8 cellular contexts compared by ENCODE assay signal in the genomic region with DNA sequence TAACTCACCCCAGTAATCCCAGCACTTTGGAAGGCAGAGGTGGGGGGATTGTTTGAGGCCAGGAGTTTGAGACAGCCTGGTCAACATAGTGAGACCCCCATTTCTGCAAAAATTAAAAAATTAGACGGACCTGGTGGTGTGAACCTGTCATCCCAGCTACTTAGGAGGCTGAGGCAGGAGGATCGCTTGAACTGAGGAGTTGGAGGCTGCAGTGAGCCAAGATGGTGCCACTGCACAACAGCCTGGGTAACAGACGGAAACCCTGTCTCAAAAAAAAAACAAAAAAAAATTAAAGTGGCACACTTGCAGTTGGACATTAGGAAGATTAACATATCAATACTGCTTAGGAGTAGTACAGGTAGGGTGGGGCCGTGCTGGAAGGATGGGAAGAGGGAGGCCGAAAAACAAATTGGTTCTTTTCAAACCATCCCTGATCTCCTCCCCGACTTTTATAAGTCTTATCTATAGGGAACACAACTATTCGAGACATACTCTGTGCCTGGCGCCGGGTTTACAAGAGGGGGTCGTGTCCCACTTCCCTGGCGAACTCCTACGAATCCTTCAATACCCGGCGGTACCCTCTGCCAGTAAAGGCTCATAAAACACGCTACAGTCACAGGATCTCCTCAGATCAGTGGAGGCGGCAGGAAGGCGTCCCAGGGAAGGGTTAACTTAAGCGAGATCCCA. TPM values are rescaled to one million over a fixed set of nuclear protein-coding genes. Genes with fewer than 3 reads are reported as not detected.
DNase-seq lines count a peak whose midpoint lies in the region.

No MANE protein-coding gene starts in this region.

- peak overlapping the region; percentile 85 for H3K27ac ChIP-seq in temporal lobe (ENCODE audit: low read depth, low read length)

- H3K27ac Mint-ChIP-seq in T-helper 1 cell treated with Interleukin-12 subunit alpha and Interleukin-12 subunit beta and Interleukin-4 antibody, amounts not matched to agents 30 μg/mL and 1 μg/mL, for 36 hours, result peak overlapping the region; percentile 98
- H3K27ac Mint-ChIP-seq in activated naive CD8-positive, alpha-beta T cell, result peak overlapping the region; percentile 99
- peak overlapping the region; percentile 97 to 99 (median 98) for H3K27ac Mint-ChIP-seq in immature natural killer cell

- no peaks in the 10 kb centered on the region for H3K27me3 Mint-ChIP-seq in T-helper 1 cell treated with Interleukin-12 subunit alpha and Interleukin-12 subunit beta and Interleukin-4 antibody, amounts not matched to agents 30 μg/mL and 1 μg/mL, for 36 hours (ENCODE audit: low read depth)
- H3K27me3 Mint-ChIP-seq in activated naive CD8-positive, alpha-beta T cell, result no peaks in the 10 kb centered on the region
- H3K27me3 Mint-ChIP-seq in immature natural killer cell (ENCODE audit: low read depth in 3 of 3), result peaks cover 4 to 11% (median 6%) of the 10 kb centered on the region in 3 donors

- no peak for DNase-seq in T-helper 1 cell
- no peak for DNase-seq in immature natural killer cell
- DNase-seq in NCI-H2081 treated with DMSO at 0.1 percent for 48 hours (lab: John Stamatoyannopoulos, UW), result no peak
- DNase-seq in DMS79 (lab: John Stamatoyannopoulos, UW), result no peak
- no peak for DNase-seq in GDM1 (lab: John Stamatoyannopoulos, UW)

- H3K4me3 Mint-ChIP-seq in T-helper 1 cell treated with Interleukin-12 subunit alpha and Interleukin-12 subunit beta and Interleukin-4 antibody, amounts not matched to agents 30 μg/mL and 1 μg/mL, for 36 hours, result peak overlapping the region; percentile 95
- H3K4me3 Mint-ChIP-seq in activated naive CD8-positive, alpha-beta T cell, result peak overlapping the region; percentile 96
- H3K4me3 Mint-ChIP-seq in immature natural killer cell, result peak overlapping the region; percentile 90 to 97 (median 92)

- H3K36me3 Mint-ChIP-seq in T-helper 1 cell treated with Interleukin-12 subunit alpha and Interleukin-12 subunit beta and Interleukin-4 antibody, amounts not matched to agents 30 μg/mL and 1 μg/mL, for 36 hours (ENCODE audit: low read depth), result peaks cover 12% of the 10 kb centered on the region
- no peaks in the 10 kb centered on the region for H3K36me3 Mint-ChIP-seq in activated naive CD8-positive, alpha-beta T cell
- peaks cover 0 to 5% (median 0%) of the 10 kb centered on the region in 3 donors for H3K36me3 Mint-ChIP-seq in immature natural killer cell

- H3K9me3 Mint-ChIP-seq in T-helper 1 cell treated with Interleukin-12 subunit alpha and Interleukin-12 subunit beta and Interleukin-4 antibody, amounts not matched to agents 30 μg/mL and 1 μg/mL, for 36 hours, result no peaks in the 10 kb centered on the region
- H3K9me3 Mint-ChIP-seq in activated naive CD8-positive, alpha-beta T cell (ENCODE audit: low read depth), result no peaks in the 10 kb centered on the region
- no peaks in the 10 kb centered on the region for H3K9me3 Mint-ChIP-seq in immature natural killer cell

- peaks cover 15% of the 10 kb centered on the region for H3K4me1 Mint-ChIP-seq in T-helper 1 cell treated with Interleukin-12 subunit alpha and Interleukin-12 subunit beta and Interleukin-4 antibody, amounts not matched to agents 30 μg/mL and 1 μg/mL, for 36 hours (ENCODE audit: low read depth)
- H3K4me1 Mint-ChIP-seq in activated naive CD8-positive, alpha-beta T cell (ENCODE audit: low read depth), result peaks cover 32% of the 10 kb centered on the region
- H3K4me1 Mint-ChIP-seq in immature natural killer cell, result peaks cover 32% of the 10 kb centered on the region in 2 donors

RNA-seq across cellular contexts. Expression of gene TAF6, which starts 0.6 kb away (rescaled TPM):
- polyA plus RNA-seq in immature natural killer cell, result 10 to 100 TPM; 15.3 to 34.8 (median 17.3) TPM
- 32.2 TPM for total RNA-seq in temporal lobe

RNA-seq across cellular contexts. Expression of gene CNPY4, which starts 0.9 kb away (rescaled TPM):
- polyA plus RNA-seq in immature natural killer cell, result 10 to 100 TPM; 14.2 to 18.5 (median 17.7) TPM
- total RNA-seq in temporal lobe, result 11.1 TPM

RNA-seq across cellular contexts. Expression of gene MBLAC1, which starts 8.2 kb away (rescaled TPM):
- 1 to 10 TPM; 2.2 to 2.6 (median 2.4) TPM for polyA plus RNA-seq in immature natural killer cell
- total RNA-seq in temporal lobe, result 2.2 TPM

RNA-seq across cellular contexts. Expression of gene AP4M1, which starts 17.1 kb away (rescaled TPM):
- polyA plus RNA-seq in immature natural killer cell, result 10 to 100 TPM in 1 of 3 donors, 1 to 10 TPM in 2; 7.1 to 12.9 (median 8.8) TPM
- total RNA-seq in temporal lobe, result 20.4 TPM

RNA-seq across cellular contexts. Expression of gene MCM7, which starts 17.3 kb away (rescaled TPM):
- polyA plus RNA-seq in immature natural killer cell, result 10 to 100 TPM; 40.3 to 59.0 (median 54.4) TPM
- 48.4 TPM for total RNA-seq in temporal lobe
